8 cellular contexts compared by ENCODE assay signal in the genomic region with DNA sequence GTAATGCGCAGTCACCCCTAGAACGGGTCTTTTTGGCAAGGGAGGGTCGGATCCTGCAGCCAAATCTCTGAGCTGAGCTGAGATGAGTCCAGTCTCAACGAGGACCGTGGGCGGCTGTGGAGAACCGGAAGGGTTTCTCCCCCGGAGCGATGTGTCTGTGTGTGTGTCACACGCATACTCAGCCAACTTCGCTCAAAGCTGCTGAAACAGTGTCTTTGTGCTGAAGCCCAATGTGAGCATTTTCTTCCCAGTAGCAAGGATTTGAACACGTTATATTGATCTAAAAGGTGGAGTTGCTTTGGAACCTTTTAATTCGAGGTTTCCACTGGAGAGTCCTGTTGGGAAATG. TPM values are rescaled to one million over a fixed set of nuclear protein-coding genes. Genes with fewer than 3 reads are reported as not detected.
A peak's percentile ranks its signal among the peaks of the same experiment; 100 is the strongest.
DNase-seq lines count a peak whose midpoint lies in the region; ATAC-seq lines count a peak whose summit lies in the region.

No MANE protein-coding gene starts in this region.

- no peaks in the 10 kb centered on the region for H3K36me3 Mint-ChIP-seq in activated T-cell treated with anti-CD3 and anti-CD28 coated beads, Interleukin-2, amount 50 U/mL, for 24 hours (ENCODE audit: low read depth)
- no peaks in the 10 kb centered on the region for H3K36me3 Mint-ChIP-seq in activated T-helper 1 cell treated with anti-CD3 and anti-CD28 coated beads, Interleukin-12 subunit alpha, Interleukin-12 subunit beta, Interleukin-2, Interleukin-4 antibody, amounts not matched to agents 30 ng/mL and 10 ng/mL and 1 ng/mL, durations not matched to agents 14 hours and 24 hours and 36 hours (ENCODE audit: low read depth)
- no peaks in the 10 kb centered on the region for H3K36me3 Mint-ChIP-seq in stimulated activated naive B cell treated with anti-CD40 and anti-IgM and Interleukin-4, amounts not matched to agents 10 μg/mL and 1 μg/mL and 100 μg/mL, for 72 hours

- H3K4me1 Mint-ChIP-seq in activated T-cell treated with anti-CD3 and anti-CD28 coated beads, Interleukin-2, amount 50 U/mL, for 24 hours (ENCODE audit: low read depth) = peaks cover 10% of the 10 kb centered on the region
- H3K4me1 Mint-ChIP-seq in activated T-helper 1 cell treated with anti-CD3 and anti-CD28 coated beads, Interleukin-12 subunit alpha, Interleukin-12 subunit beta, Interleukin-2, Interleukin-4 antibody, amounts not matched to agents 30 ng/mL and 10 ng/mL and 1 ng/mL, durations not matched to agents 14 hours and 24 hours and 36 hours (ENCODE audit: low read depth) = peaks cover 5% of the 10 kb centered on the region
- peaks cover 12 to 22% of the 10 kb centered on the region in 2 donors for H3K4me1 Mint-ChIP-seq in stimulated activated naive B cell treated with anti-CD40 and anti-IgM and Interleukin-4, amounts not matched to agents 10 μg/mL and 1 μg/mL and 100 μg/mL, for 72 hours

- H3K27ac Mint-ChIP-seq in activated T-cell treated with anti-CD3 and anti-CD28 coated beads, Interleukin-2, amount 50 U/mL, for 24 hours = no peak overlapping the region
- H3K27ac Mint-ChIP-seq in activated T-helper 1 cell treated with anti-CD3 and anti-CD28 coated beads, Interleukin-12 subunit alpha, Interleukin-12 subunit beta, Interleukin-2, Interleukin-4 antibody, amounts not matched to agents 30 ng/mL and 10 ng/mL and 1 ng/mL, durations not matched to agents 14 hours and 24 hours and 36 hours = no peak overlapping the region
- no peak overlapping the region for H3K27ac Mint-ChIP-seq in stimulated activated naive B cell treated with anti-CD40 and anti-IgM and Interleukin-4, amounts not matched to agents 10 μg/mL and 1 μg/mL and 100 μg/mL, for 72 hours

- H3K4me3 Mint-ChIP-seq in activated T-cell treated with anti-CD3 and anti-CD28 coated beads, Interleukin-2, amount 50 U/mL, for 24 hours = peak overlapping the region; percentile 44
- H3K4me3 Mint-ChIP-seq in activated T-helper 1 cell treated with anti-CD3 and anti-CD28 coated beads, Interleukin-12 subunit alpha, Interleukin-12 subunit beta, Interleukin-2, Interleukin-4 antibody, amounts not matched to agents 30 ng/mL and 10 ng/mL and 1 ng/mL, durations not matched to agents 14 hours and 24 hours and 36 hours = peak overlapping the region; percentile 58
- peak overlapping the region; percentile 64 to 65 for H3K4me3 Mint-ChIP-seq in stimulated activated naive B cell treated with anti-CD40 and anti-IgM and Interleukin-4, amounts not matched to agents 10 μg/mL and 1 μg/mL and 100 μg/mL, for 72 hours

- H3K27me3 Mint-ChIP-seq in activated T-cell treated with anti-CD3 and anti-CD28 coated beads, Interleukin-2, amount 50 U/mL, for 24 hours = peaks cover 62% of the 10 kb centered on the region
- peaks cover 37% of the 10 kb centered on the region for H3K27me3 Mint-ChIP-seq in activated T-helper 1 cell treated with anti-CD3 and anti-CD28 coated beads, Interleukin-12 subunit alpha, Interleukin-12 subunit beta, Interleukin-2, Interleukin-4 antibody, amounts not matched to agents 30 ng/mL and 10 ng/mL and 1 ng/mL, durations not matched to agents 14 hours and 24 hours and 36 hours (ENCODE audit: insufficient read depth)
- peaks cover 54 to 67% of the 10 kb centered on the region in 2 donors for H3K27me3 Mint-ChIP-seq in stimulated activated naive B cell treated with anti-CD40 and anti-IgM and Interleukin-4, amounts not matched to agents 10 μg/mL and 1 μg/mL and 100 μg/mL, for 72 hours

- peak overlapping the region; percentile 25 for H3K4me3 ChIP-seq in iPS-11a (ENCODE audit: low read depth, low read length)

- peak in 1 of 2 donors; percentile 24 for ATAC-seq in stimulated activated naive B cell treated with anti-CD40 and anti-IgM and Interleukin-4, amounts not matched to agents 10 μg/mL and 1 μg/mL and 100 μg/mL, for 72 hours (replicated peaks)
- ATAC-seq in HG03469 (IDR thresholded peaks at IDR 0.05; ENCODE audit: unreplicated experiment) = no peak

- DNase-seq in activated T-cell treated with anti-CD3 and anti-CD28 coated beads, Interleukin-2, amount 50 U/mL, for 24 hours = peak; percentile 44
- DNase-seq in activated T-cell treated with anti-CD3 and anti-CD28 coated beads for 4 hours (no peak), T1000 (lab: John Stamatoyannopoulos, UW) (no peak), DMS79 treated with DMSO at 0.1 percent for 48 hours (lab: John Stamatoyannopoulos, UW) (no peak)
- no peak for DNase-seq in activated T-helper 1 cell treated with anti-CD3 and anti-CD28 coated beads, Interleukin-12 subunit alpha, Interleukin-12 subunit beta, Interleukin-2, Interleukin-4 antibody, amounts not matched to agents 30 ng/mL and 10 ng/mL and 1 ng/mL, durations not matched to agents 14 hours and 24 hours and 36 hours (ENCODE audit: low spot score)
- no peak for DNase-seq in stimulated activated naive B cell treated with anti-CD40 and anti-IgM and Interleukin-4, amounts not matched to agents 10 μg/mL and 1 μg/mL and 100 μg/mL, for 72 hours

- H3K9me3 Mint-ChIP-seq in activated T-cell treated with anti-CD3 and anti-CD28 coated beads, Interleukin-2, amount 50 U/mL, for 24 hours = no peaks in the 10 kb centered on the region
- no peaks in the 10 kb centered on the region for H3K9me3 Mint-ChIP-seq in activated T-helper 1 cell treated with anti-CD3 and anti-CD28 coated beads, Interleukin-12 subunit alpha, Interleukin-12 subunit beta, Interleukin-2, Interleukin-4 antibody, amounts not matched to agents 30 ng/mL and 10 ng/mL and 1 ng/mL, durations not matched to agents 14 hours and 24 hours and 36 hours
- no peaks in the 10 kb centered on the region for H3K9me3 Mint-ChIP-seq in stimulated activated naive B cell treated with anti-CD40 and anti-IgM and Interleukin-4, amounts not matched to agents 10 μg/mL and 1 μg/mL and 100 μg/mL, for 72 hours

- intact Hi-C loops in activated T-helper 1 cell treated with anti-CD3 and anti-CD28 coated beads, Interleukin-12 subunit alpha, Interleukin-12 subunit beta, Interleukin-2, Interleukin-4 antibody, amounts not matched to agents 30 ng/mL and 10 ng/mL and 1 ng/mL, durations not matched to agents 14 hours and 24 hours and 36 hours (cut with micrococcal nuclease) = no loop called here

RNA-seq across cellular contexts. Expression of gene CELSR1, which starts 1.4 kb away (rescaled TPM):
- total RNA-seq in activated T-helper 1 cell treated with anti-CD3 and anti-CD28 coated beads, Interleukin-12 subunit alpha, Interleukin-12 subunit beta, Interleukin-2, Interleukin-4 antibody, amounts not matched to agents 30 ng/mL and 10 ng/mL and 1 ng/mL, durations not matched to agents 14 hours and 24 hours and 36 hours = 0.39 and 0.44 TPM in 2 replicates
